Comparison of ENCODE assay signal across 8 cellular contexts in the genomic region with DNA sequence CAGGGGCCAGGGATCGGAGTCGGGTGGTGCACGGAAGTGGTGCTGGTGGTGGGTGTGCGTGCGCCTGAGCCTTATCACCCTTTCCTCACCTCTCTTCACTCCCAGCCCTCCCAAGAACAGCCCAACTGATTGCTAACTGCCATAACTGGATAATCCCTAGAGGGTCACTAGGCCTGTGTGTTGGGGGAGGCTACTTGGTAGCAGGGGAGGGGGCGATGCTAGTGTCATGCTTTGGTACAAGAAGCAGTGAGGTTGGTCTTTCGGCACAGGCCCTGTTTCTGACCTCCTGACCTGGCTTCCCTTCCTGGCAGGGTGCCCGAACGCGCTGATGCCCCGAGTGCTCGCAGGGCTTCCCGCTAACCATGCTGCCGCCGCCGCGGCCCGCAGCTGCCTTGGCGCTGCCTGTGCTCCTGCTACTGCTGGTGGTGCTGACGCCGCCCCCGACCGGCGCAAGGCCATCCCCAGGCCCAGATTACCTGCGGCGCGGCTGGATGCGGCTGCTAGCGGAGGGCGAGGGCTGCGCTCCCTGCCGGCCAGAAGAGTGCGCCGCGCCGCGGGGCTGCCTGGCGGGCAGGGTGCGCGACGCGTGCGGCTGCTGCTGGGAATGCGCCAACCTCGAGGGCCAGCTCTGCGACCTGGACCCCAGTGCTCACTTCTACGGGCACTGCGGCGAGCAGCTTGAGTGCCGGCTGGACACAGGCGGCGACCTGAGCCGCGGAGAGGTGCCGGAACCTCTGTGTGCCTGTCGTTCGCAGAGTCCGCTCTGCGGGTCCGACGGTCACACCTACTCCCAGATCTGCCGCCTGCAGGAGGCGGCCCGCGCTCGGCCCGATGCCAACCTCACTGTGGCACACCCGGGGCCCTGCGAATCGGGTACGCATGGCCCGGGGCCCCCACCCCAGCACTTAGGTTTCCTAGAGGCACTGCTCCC. TPM values are rescaled to one million over a fixed set of nuclear protein-coding genes. Genes with fewer than 3 reads are reported as not detected.
DNase-seq lines count a peak whose midpoint lies in the region; ATAC-seq and TF ChIP-seq lines count a peak whose summit lies in the region.

No MANE protein-coding gene starts in this region.

- TF ChIP-seq CTCF in GM06990 (IDR thresholded peaks at IDR 0.05; ENCODE audit: insufficient read depth, low read length, poor library complexity, severe bottlenecking) (peak; percentile 36), brain microvascular endothelial cell (IDR thresholded peaks at IDR 0.05; ENCODE audit: low read depth, low read length, missing control alignments) (peak; percentile 39)

- in situ Hi-C loops in brain microvascular endothelial cell (cut with HindIII; ENCODE audit: low pct_ligation_motif_present, low sequenced_read_pairs) = no loop called here

- no peak for ATAC-seq in GM21528 (IDR thresholded peaks at IDR 0.05; ENCODE audit: low FRiP score, unreplicated experiment)
- no peak for ATAC-seq in GM18517 (IDR thresholded peaks at IDR 0.05; ENCODE audit: unreplicated experiment)

- H3K27ac ChIP-seq in brain microvascular endothelial cell = no peak overlapping the region

- H3K4me3 ChIP-seq in GM06990 (replicated peaks; ENCODE audit: low read depth, low read length) (peak overlapping the region; percentile 41), brain microvascular endothelial cell (ENCODE audit: low read depth, low read length) (peak overlapping the region; percentile 97)

- H3K27me3 Mint-ChIP-seq in IgD-negative memory B cell = peaks cover 19% of the 10 kb centered on the region
- H3K27me3 Mint-ChIP-seq in T-helper 1 cell treated with Interleukin-12 subunit alpha and Interleukin-12 subunit beta and Interleukin-4 antibody, amounts not matched to agents 30 μg/mL and 1 μg/mL, for 36 hours (ENCODE audit: low read depth) = peaks cover 43% of the 10 kb centered on the region

- peak overlapping the region; percentile 52 to 96 (median 90) for H3K4me3 Mint-ChIP-seq in IgD-negative memory B cell
- H3K4me3 Mint-ChIP-seq in T-helper 1 cell treated with Interleukin-12 subunit alpha and Interleukin-12 subunit beta and Interleukin-4 antibody, amounts not matched to agents 30 μg/mL and 1 μg/mL, for 36 hours = peak overlapping the region; percentile 34

- H3K27ac Mint-ChIP-seq in IgD-negative memory B cell = peak overlapping the region in 2 of 3 donors; percentile 73 to 92
- no peak overlapping the region for H3K27ac Mint-ChIP-seq in T-helper 1 cell treated with Interleukin-12 subunit alpha and Interleukin-12 subunit beta and Interleukin-4 antibody, amounts not matched to agents 30 μg/mL and 1 μg/mL, for 36 hours

- H3K36me3 ChIP-seq in GM06990 (ENCODE audit: control insufficient read depth, insufficient read depth, low read length) (peaks cover 2% of the 10 kb centered on the region), brain microvascular endothelial cell (replicated peaks) (no peaks in the 10 kb centered on the region)

- peaks cover 15 to 25% (median 24%) of the 10 kb centered on the region in 3 donors for H3K4me1 Mint-ChIP-seq in IgD-negative memory B cell
- peaks cover 23% of the 10 kb centered on the region for H3K4me1 Mint-ChIP-seq in T-helper 1 cell treated with Interleukin-12 subunit alpha and Interleukin-12 subunit beta and Interleukin-4 antibody, amounts not matched to agents 30 μg/mL and 1 μg/mL, for 36 hours (ENCODE audit: low read depth)

- peak; percentile 83 for DNase-seq in GM06990 (ENCODE audit: extremely low read depth, insufficient read length)
- no peak for DNase-seq in brain microvascular endothelial cell
- peak; percentile 70 for DNase-seq in kidney tubule cell (ENCODE audit: low spot score)
- DNase-seq in stimulated activated CD4-positive, alpha-beta T cell treated with anti-CD3 and anti-CD28 coated beads, Interleukin-4, amount 100 ng/mL, for 4 hours = peak; percentile 21 to 65

- H3K9me3 Mint-ChIP-seq in IgD-negative memory B cell = no peaks in the 10 kb centered on the region
- H3K9me3 Mint-ChIP-seq in T-helper 1 cell treated with Interleukin-12 subunit alpha and Interleukin-12 subunit beta and Interleukin-4 antibody, amounts not matched to agents 30 μg/mL and 1 μg/mL, for 36 hours = no peaks in the 10 kb centered on the region

- H3K27me3 ChIP-seq in GM06990 (replicated peaks; ENCODE audit: control insufficient read depth, insufficient read depth, low read length) (no peaks in the 10 kb centered on the region), brain microvascular endothelial cell (replicated peaks) (no peaks in the 10 kb centered on the region)

- no peaks in the 10 kb centered on the region for H3K36me3 Mint-ChIP-seq in IgD-negative memory B cell
- H3K36me3 Mint-ChIP-seq in T-helper 1 cell treated with Interleukin-12 subunit alpha and Interleukin-12 subunit beta and Interleukin-4 antibody, amounts not matched to agents 30 μg/mL and 1 μg/mL, for 36 hours (ENCODE audit: low read depth) = no peaks in the 10 kb centered on the region

RNA-seq across cellular contexts. Expression of gene KAZALD1, which starts 0.7 kb away (rescaled TPM):
- polyA plus RNA-seq in IgD-negative memory B cell = not detected

RNA-seq across cellular contexts. Expression of gene SFXN3, which starts 31.5 kb away (rescaled TPM):
- 7.4 TPM for polyA plus RNA-seq in IgD-negative memory B cell

RNA-seq across cellular contexts. Expression of gene PDZD7, which starts 31.6 kb away (rescaled TPM):
- polyA plus RNA-seq in IgD-negative memory B cell = not detected
